22 cellular contexts compared by ENCODE assay signal in the genomic region with DNA sequence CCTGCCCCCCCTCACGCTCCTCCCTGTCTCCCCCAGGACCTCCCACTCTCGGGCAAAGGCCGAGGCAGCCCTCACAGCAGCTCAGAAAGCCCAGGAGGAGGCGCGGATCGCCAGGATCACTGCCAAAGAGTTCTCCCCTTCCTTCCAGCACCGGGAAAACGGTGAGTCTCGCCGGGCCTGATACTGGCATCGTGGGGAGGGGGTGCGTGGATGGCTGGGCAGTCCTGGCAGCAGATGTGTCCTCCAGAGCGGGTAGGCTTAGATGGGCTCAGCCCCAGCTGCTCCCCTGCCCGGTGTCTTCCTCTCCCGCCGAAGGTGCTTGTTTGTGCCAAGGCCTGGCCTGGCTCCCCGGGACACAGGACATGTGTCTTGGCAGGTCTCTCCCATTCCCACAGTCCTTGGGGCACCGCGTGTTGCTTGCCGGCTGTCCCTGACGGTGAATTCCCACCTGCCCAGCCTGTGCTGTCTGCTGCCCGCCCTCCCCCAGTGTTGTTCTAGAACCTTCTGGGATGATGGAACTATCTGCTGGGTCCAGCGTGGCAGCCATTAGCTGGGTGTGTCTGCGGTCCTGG.
"Had no signal": no experiment of that assay in that cellular context is flagged by ENCODE, and none has a peak within 500 bp of the region (broad histone marks: within the 10 kb centered on the region; RNA-seq: fewer than 3 reads in every experiment).

No MANE protein-coding gene starts in this region.

- H3K36me3 ChIP-seq: Peyer's patch, SJSA1 had no signal

- H3K27ac ChIP-seq: Peyer's patch, SJSA1 had no signal

- H3K4me1 ChIP-seq: Peyer's patch, SJSA1 had no signal

- H3K4me2 ChIP-seq: SK-N-SH had no signal

- DNase-seq: activated CD4-positive, alpha-beta T cell treated with anti-CD3 and anti-CD28 coated beads, Interleukin-2, amount 10 ng/mL, durations not matched to agents 24 days and 14 days; activated CD4-positive, alpha-beta T cell treated with anti-CD3 and anti-CD28 coated beads, Interleukin-2, amount 50 U/mL, for 4 hours; activated CD8-positive, alpha-beta T cell treated with anti-CD3 and anti-CD28 coated beads for 36 hours; activated gamma-delta T cell; activated naive CD4-positive, alpha-beta T cell treated with Interleukin-2 at 50 U/mL for 16 hours; activated naive CD8-positive, alpha-beta T cell treated with anti-CD3 and anti-CD28 coated beads, Interleukin-2, amount 10 ng/mL, durations not matched to agents 7 days and 5 days; activated T-cell treated with anti-CD3 and anti-CD28 coated beads, Interleukin-2, amount 50 U/mL, for 24 hours; MM.1S; MV-4-11; NCI-H1092; NCI-H1436 treated with DMSO at 0.1 percent for 48 hours; NCI-H1694 treated with DMSO at 0.1 percent for 48 hours; NCI-H2029; NCI-H345; NCI-H524 treated with DMSO at 0.1 percent for 48 hours; NK-92 treated with Interleukin-12 subunit alpha and Interleukin-12 subunit beta, amount 100 ng/mL, for 24 hours; PC-3; Peyer's patch; RPMI8226; SHP77 treated with DMSO at 0.1 percent for 48 hours; SK-N-SH had no signal

- H3K27me3 ChIP-seq: Peyer's patch had no signal

- ATAC-seq: activated CD8-positive, alpha-beta T cell treated with anti-CD3 and anti-CD28 coated beads for 36 hours; PC-3 had no signal

- H3K9me3 ChIP-seq: Peyer's patch, SJSA1, SK-N-SH had no signal

- H3K4me3 ChIP-seq: Peyer's patch, SJSA1 had no signal
